In genomic region chr3:139534992-139535879, GRCh38 we compare ENCODE assay signal across 8 cellular contexts. TPM values are rescaled to one million over a fixed set of nuclear protein-coding genes. Genes with fewer than 3 reads are reported as not detected.
DNase-seq lines count a peak whose midpoint lies in the region; ATAC-seq, FAIRE-seq and TF ChIP-seq lines count a peak whose summit lies in the region.

No MANE protein-coding gene starts in this region.

- no peaks in the 10 kb centered on the region for H3K9me1 ChIP-seq in keratinocyte (ENCODE audit: control insufficient read depth, extremely low read depth, insufficient read depth, low read length)

- H3K9me3 ChIP-seq in keratinocyte (ENCODE audit: control insufficient read depth, low read depth, low read length) = peaks cover 12% of the 10 kb centered on the region

- H3K4me2 ChIP-seq in keratinocyte (ENCODE audit: control insufficient read depth, extremely low read depth, insufficient read depth, low read depth, low read length) = peak overlapping the region; percentile 66

- in situ Hi-C loops in brain microvascular endothelial cell (cut with HindIII; ENCODE audit: low pct_ligation_motif_present, low sequenced_read_pairs) = no loop called here

- no peaks in the 10 kb centered on the region for H3K9me3 Mint-ChIP-seq in activated T-helper 17 cell treated with anti-CD3 and anti-CD28 coated beads, Interleukin-2, amount 50 U/mL, for 72 hours

- no peak overlapping the region for H3K4me3 ChIP-seq in brain microvascular endothelial cell (ENCODE audit: low read depth, low read length)
- no peak overlapping the region for H3K4me3 ChIP-seq in keratinocyte (ENCODE audit: control insufficient read depth in 2 of 3, extremely low read depth in 1 of 3, insufficient read depth in 2 of 3, low read depth in 1 of 3, low read length in 3 of 3)

- peak overlapping the region; percentile 97 for H3K27ac ChIP-seq in brain microvascular endothelial cell
- peak overlapping the region; percentile 87 for H3K27ac ChIP-seq in keratinocyte (ENCODE audit: control insufficient read depth, insufficient read depth, low read length)
- H3K27ac ChIP-seq in substantia nigra (ENCODE audit: low read depth, low read length, poor library complexity, severe bottlenecking) = peak overlapping the region; percentile 88

- H3K4me1 ChIP-seq in keratinocyte (ENCODE audit: control insufficient read depth, extremely low read depth, insufficient read depth, low read length) = peaks cover 35% of the 10 kb centered on the region

- H2AFZ ChIP-seq in keratinocyte (ENCODE audit: control insufficient read depth, low read length) = peak overlapping the region; percentile 12

- no peak overlapping the region for H3K4me3 Mint-ChIP-seq in activated T-helper 17 cell treated with anti-CD3 and anti-CD28 coated beads, Interleukin-2, amount 50 U/mL, for 72 hours

- H3K9ac ChIP-seq in keratinocyte (ENCODE audit: control insufficient read depth, extremely low read depth, insufficient read depth, low read length) = peak overlapping the region; percentile 56

- no peaks in the 10 kb centered on the region for H4K20me1 ChIP-seq in keratinocyte (ENCODE audit: control insufficient read depth, extremely low read depth, insufficient read depth, low read length)

- no peaks in the 10 kb centered on the region for H3K79me2 ChIP-seq in keratinocyte (ENCODE audit: control insufficient read depth, insufficient read depth, low read length)

- no peak for FAIRE-seq in keratinocyte (lab: Jason Lieb, UNC)

- H3K27ac Mint-ChIP-seq in activated T-helper 17 cell treated with anti-CD3 and anti-CD28 coated beads, Interleukin-2, amount 50 U/mL, for 72 hours = no peak overlapping the region

- ATAC-seq in GM21529 (IDR thresholded peaks at IDR 0.05; ENCODE audit: unreplicated experiment) (no peak), GM18505 (IDR thresholded peaks at IDR 0.05; ENCODE audit: unreplicated experiment) (no peak)
- no peak for ATAC-seq in activated T-helper 17 cell treated with anti-CD3 and anti-CD28 coated beads, Interleukin-2, amount 50 U/mL, for 72 hours (replicated peaks)

- no peaks in the 10 kb centered on the region for H3K4me1 Mint-ChIP-seq in activated T-helper 17 cell treated with anti-CD3 and anti-CD28 coated beads, Interleukin-2, amount 50 U/mL, for 72 hours

- peak; percentile 32 for DNase-seq in NCI-H1092 (lab: John Stamatoyannopoulos, UW)
- peak; percentile 92 for DNase-seq in brain microvascular endothelial cell
- DNase-seq in keratinocyte (ENCODE audit: low read depth, low spot score) = no peak
- peak in 40 of 49 donors; percentile 6 to 78 (median 40) for DNase-seq in substantia nigra (lab: John Stamatoyannopoulos, UW)
- DNase-seq in cerebellum (ENCODE audit: low spot score) = no peak

- no peak for TF ChIP-seq POLR2A in GM18505 (IDR thresholded peaks at IDR 0.05; ENCODE audit: borderline replicate concordance, extremely low read depth, insufficient read depth, insufficient read length)

- TF ChIP-seq CTCF in brain microvascular endothelial cell (IDR thresholded peaks at IDR 0.05; ENCODE audit: low read depth, low read length, missing control alignments) = no peak
- no peak for TF ChIP-seq CTCF in keratinocyte (optimal IDR thresholded peaks at IDR 0.05 in 1 of 3, IDR thresholded peaks at IDR 0.05 in 1 of 3, conservative IDR thresholded peaks at IDR 0.05 in 1 of 3; ENCODE audit: extremely low read depth in 1 of 3, insufficient read depth in 2 of 3, low read length in 3 of 3)

- no peaks in the 10 kb centered on the region for H3K36me3 ChIP-seq in brain microvascular endothelial cell (replicated peaks)
- H3K36me3 ChIP-seq in keratinocyte (ENCODE audit: control insufficient read depth in 2 of 2, extremely low read depth in 1 of 2, insufficient read depth in 2 of 2, low read length in 2 of 2) = no peaks in the 10 kb centered on the region

- H3K36me3 Mint-ChIP-seq in activated T-helper 17 cell treated with anti-CD3 and anti-CD28 coated beads, Interleukin-2, amount 50 U/mL, for 72 hours (ENCODE audit: low read depth) = no peaks in the 10 kb centered on the region

- no peaks in the 10 kb centered on the region for H3K27me3 ChIP-seq in brain microvascular endothelial cell (replicated peaks)
- no peaks in the 10 kb centered on the region for H3K27me3 ChIP-seq in keratinocyte (ENCODE audit: control insufficient read depth, extremely low read depth, insufficient read depth, low read length)

- dilution Hi-C loops in keratinocyte (cut with MboI; ENCODE audit: extremely low pct_ligation_motif_present, low sequenced_read_pairs) = no loop called here

- H3K27me3 Mint-ChIP-seq in activated T-helper 17 cell treated with anti-CD3 and anti-CD28 coated beads, Interleukin-2, amount 50 U/mL, for 72 hours = peaks cover 19% of the 10 kb centered on the region

RNA-seq across cellular contexts. Expression of gene RBP1, which starts 4.3 kb away (rescaled TPM):
- polyA plus RNA-seq in keratinocyte = 11.9 to 28.6 TPM (median 14.5 TPM) in 3 replicates
- 9.2 TPM for polyA plus RNA-seq in keratinocyte (2011; ENCODE audit: low read depth)
- polyA plus RNA-seq in keratinocyte (2011; cell fraction: cytosol; rRNA removed) = 6.2 and 13.6 TPM in 2 replicates
- polyA plus RNA-seq in keratinocyte (2011; cell fraction: nucleus; rRNA removed) = 4.7 and 5.8 TPM in 2 replicates
- polyA plus RNA-seq in keratinocyte (2012; ENCODE audit: low replicate concordance) = 5.2 and 13.6 TPM in 2 replicates
- polyA minus RNA-seq in keratinocyte = 2.7 to 19.9 TPM (median 3.0 TPM) in 3 replicates
- not detected for polyA minus RNA-seq in keratinocyte (2011; cell fraction: cytosol; rRNA and poly(A)+ RNA removed)
- 1.6 TPM in 1 of 2 replicates, not detected in the other for polyA minus RNA-seq in keratinocyte (2011; cell fraction: nucleus; rRNA and poly(A)+ RNA removed)
- 19.5 TPM for total RNA-seq in cerebellum
- total RNA-seq in activated T-helper 17 cell treated with anti-CD3 and anti-CD28 coated beads, Interleukin-2, amount 50 U/mL, for 72 hours = not detected

RNA-seq across cellular contexts. Expression of gene RBP2, which starts 58.9 kb away (rescaled TPM):
- not detected in 3 replicates for polyA plus RNA-seq in keratinocyte
- polyA plus RNA-seq in keratinocyte (2011; ENCODE audit: low read depth) = not detected
- polyA plus RNA-seq in keratinocyte (2011; cell fraction: cytosol; rRNA removed) = not detected in 2 replicates
- not detected in 2 replicates for polyA plus RNA-seq in keratinocyte (2011; cell fraction: nucleus; rRNA removed)
- polyA plus RNA-seq in keratinocyte (2012; ENCODE audit: low replicate concordance) = not detected in 2 replicates
- not detected in 3 replicates for polyA minus RNA-seq in keratinocyte
- not detected for polyA minus RNA-seq in keratinocyte (2011; cell fraction: cytosol; rRNA and poly(A)+ RNA removed)
- not detected in 2 replicates for polyA minus RNA-seq in keratinocyte (2011; cell fraction: nucleus; rRNA and poly(A)+ RNA removed)
- total RNA-seq in cerebellum = not detected
- total RNA-seq in activated T-helper 17 cell treated with anti-CD3 and anti-CD28 coated beads, Interleukin-2, amount 50 U/mL, for 72 hours = not detected

Comparison
In these comparisons a context has a peak if more than half of its experiments do, and no peak if none do; other contexts are left out.
1. DNase-seq: peak in NCI-H1092 (single experiment), brain microvascular endothelial cell (single experiment) and substantia nigra (40 of 49); none in keratinocyte (single experiment) and cerebellum (single experiment).
2. RNA of gene RBP1, which starts 4.3 kb away (total RNA-seq): 19.5 TPM in cerebellum (single experiment); not detected in activated T-helper 17 cell treated with anti-CD3 and anti-CD28 coated beads, Interleukin-2, amount 50 U/mL, for 72 hours; every median in the first group is over 10 times any median in the second.
3. Peak in every context shown above with its lines, with median percentiles within 50 percentile points of each other: H3K27ac ChIP-seq.